Comparison of ENCODE assay signal across 32 cellular contexts in genomic region chr2:23073681-23074080, GRCh38.
"Had no signal": no experiment of that assay in that cellular context is flagged by ENCODE, and none has a peak within 500 bp of the region (broad histone marks: within the 10 kb centered on the region; RNA-seq: fewer than 3 reads in every experiment).

No MANE protein-coding gene starts in this region.

- DNase-seq: activated B cell treated with CpG ODN at 0.5 μM for 24 hours; activated CD4-positive, alpha-beta memory T cell treated with anti-CD3 and anti-CD28 coated beads for 36 hours; activated CD4-positive, alpha-beta T cell treated with anti-CD3 and anti-CD28 coated beads for 4 hours; activated CD4-positive, alpha-beta T cell treated with anti-CD3 and anti-CD28 coated beads, Interleukin-2, amount 50 U/mL, for 1 hour; activated CD4-positive, CD25-positive, alpha-beta regulatory T cell treated with anti-CD3 and anti-CD28 coated beads, Interleukin-2, amount 50 U/mL, for 72 hours; activated CD8-positive, alpha-beta memory T cell treated with anti-CD3 and anti-CD28 coated beads, Interleukin-2, amount 50 U/mL, for 4 hours; activated gamma-delta T cell treated with Interleukin-2 at 50 U/mL for 16 hours; activated naive CD4-positive, alpha-beta T cell treated with anti-CD3 and anti-CD28 coated beads for 36 hours; activated naive CD8-positive, alpha-beta T cell treated with anti-CD3 and anti-CD28 coated beads, Interleukin-2, amount 50 U/mL, for 24 hours; activated T-cell treated with anti-CD3 and anti-CD28 coated beads for 4 hours; activated T-cell treated with anti-CD3 and anti-CD28 coated beads, Interleukin-2, amount 50 U/mL, for 4 hours; anterior cingulate cortex; central memory CD4-positive, alpha-beta T cell; Kasumi-1; KG1; MG63; MV-4-11; NCI-H1092; NCI-H187; NCI-H2029 treated with DMSO at 0.1 percent for 48 hours; NCI-H2107; NCI-H2171; NCI-H510A; NCI-H526; PC-9; SIG-M5; T-cell; T-helper 17 cell had no signal

- ATAC-seq: activated naive CD8-positive, alpha-beta T cell treated with anti-CD3 and anti-CD28 coated beads, Interleukin-2, amount 50 U/mL, for 24 hours; activated T-cell treated with anti-CD3 and anti-CD28 coated beads, Interleukin-2, amount 50 U/mL, for 4 hours; Right ventricle myocardium inferior; SK-N-SH treated with all-trans-retinoic acid at 6 μM for 48 hours; T-cell; T-helper 17 cell had no signal

- FAIRE-seq: colon, RCC 7860 had no signal
